Comparison of ENCODE assay signal across 18 cellular contexts in genomic region chr2:158988501-158988900, GRCh38. TPM values are rescaled to one million over a fixed set of nuclear protein-coding genes. Genes with fewer than 3 reads are reported as not detected.
DNase-seq lines count a peak whose midpoint lies in the region; ATAC-seq, FAIRE-seq and TF ChIP-seq lines count a peak whose summit lies in the region.
"Had no signal": no experiment of that assay in that cellular context is flagged by ENCODE, and none has a peak within 500 bp of the region (broad histone marks: within the 10 kb centered on the region; RNA-seq: fewer than 3 reads in every experiment).

No MANE protein-coding gene starts in this region.

- no peak overlapping the region for H3K9ac ChIP-seq in GM12878 (ENCODE audit: control insufficient read depth, insufficient read depth, low read length)

- H4K20me1 ChIP-seq in GM12878 (ENCODE audit: control insufficient read depth, insufficient read depth), result no peaks in the 10 kb centered on the region

- POLR2A ChIA-PET in MCF 10A (lab: Yijun Ruan, JAX), result interaction anchor here (0.7 to 4.2 kb wide), 4 partner anchors 19 to 103 kb away, joined by 3 to 43 read pairs (median 13); partner anchors contain the start of gene TANC1
- POLR2A ChIA-PET in GM12878 (lab: Charles Lee), result no interaction called here

- H3K4me2 ChIP-seq in GM12878 (ENCODE audit: control insufficient read depth, insufficient read depth), result no peak overlapping the region

- in situ Hi-C loops in GM12878 (cut with MboI), result no loop called here

- H3K79me2 ChIP-seq in GM12878 (ENCODE audit: control insufficient read depth, insufficient read depth, low read length), result no peaks in the 10 kb centered on the region

- H3K9me3 ChIP-seq in breast epithelium (no peaks in the 10 kb centered on the region), GM12878 (replicated peaks; ENCODE audit: control insufficient read depth, insufficient read depth, low read length) (no peaks in the 10 kb centered on the region), pancreas (no peaks in the 10 kb centered on the region)

- H3K27ac ChIP-seq in breast epithelium, result no peak overlapping the region
- H3K27ac ChIP-seq in GM12878 (ENCODE audit: control insufficient read depth, insufficient read depth), result no peak overlapping the region
- no peak overlapping the region for H3K27ac ChIP-seq in pancreas

- CTCF ChIA-PET in MCF 10A (lab: Yijun Ruan, JAX), result interaction anchor here (0.6 to 1.3 kb wide), 3 partner anchors 10 to 131 kb away, joined by 3 to 5 read pairs (median 4); no protein-coding TSS in a partner anchor
- CTCF ChIA-PET in GM12878 (lab: Yijun Ruan, JAX), result no interaction called here

- no peak for TF ChIP-seq EP300 in GM12878 (IDR thresholded peaks at IDR 0.05; ENCODE audit: borderline replicate concordance in 1 of 2, control insufficient read depth in 1 of 2, low read depth in 2 of 2, low read length in 2 of 2)

- no peak overlapping the region for H2AFZ ChIP-seq in GM12878 (ENCODE audit: control insufficient read depth, low read depth, low read length)

- WGBS in GM12878 (ENCODE audit: insufficient coverage, insufficient replicate concordance, low lambda C conversion rate, missing lambda C conversion rate), result 56% methylated on average over 5 of the region's 5 CpGs
- WGBS in pancreas, 2 donors, result 67 to 71% methylated on average over 5 of the region's 5 CpGs

- FAIRE-seq in GM12878 (lab: Jason Lieb, UNC), result no peak
- FAIRE-seq in pancreas (lab: Jason Lieb, UNC), result no peak

- TF ChIP-seq RAD21 in GM12878 (IDR thresholded peaks at IDR 0.05; ENCODE audit: insufficient read depth, low read depth, low read length), result no peak

- SMC1A ChIA-PET in GM12878 (lab: Charles Lee; ENCODE audit: uncharacterized antibody, unreplicated experiment), result interaction anchor here (1.1 kb wide), 1 partner anchor 9 kb away, joined by 3 read pairs; no protein-coding TSS in a partner anchor

- H3K27me3 ChIP-seq in breast epithelium (no peaks in the 10 kb centered on the region), GM12878 (replicated peaks in 1 of 2; ENCODE audit: control insufficient read depth in 2 of 2, insufficient read depth in 2 of 2, low read length in 1 of 2) (no peaks in the 10 kb centered on the region), pancreas (no peaks in the 10 kb centered on the region)

- H3K27me3 Mint-ChIP-seq in MCF 10A (ENCODE audit: insufficient read depth, unreplicated experiment) (no peaks in the 10 kb centered on the region), mesothelial cell of epicardium (ENCODE audit: low read depth) (no peaks in the 10 kb centered on the region)

- H3K27ac Mint-ChIP-seq in MCF 10A (ENCODE audit: low read depth, unreplicated experiment), result peak overlapping the region; percentile 10
- H3K27ac Mint-ChIP-seq in mesothelial cell of epicardium, result peak overlapping the region; percentile 47
- H3K27ac Mint-ChIP-seq: CD4-positive, alpha-beta memory T cell had no signal

- RAD21 ChIA-PET in GM12878 (lab: Charles Lee; ENCODE audit: unreplicated experiment), result no interaction called here

- peaks cover 47% of the 10 kb centered on the region for H3K4me1 Mint-ChIP-seq in MCF 10A (ENCODE audit: insufficient read depth, unreplicated experiment)
- peaks cover 53% of the 10 kb centered on the region for H3K4me1 Mint-ChIP-seq in mesothelial cell of epicardium
- H3K4me1 Mint-ChIP-seq: CD4-positive, alpha-beta memory T cell had no signal

- intact Hi-C loops in MCF 10A (cut with micrococcal nuclease), result no loop called here
- intact Hi-C loops in breast epithelium (cut with DNase I; ENCODE audit: low total_unique reads), result no loop called here
- intact Hi-C loops in GM12878 (cut with micrococcal nuclease; ENCODE audit: unreplicated experiment), result no loop called here
- intact Hi-C loops in pancreas (cut with DNase I), result no loop called here

- no peaks in the 10 kb centered on the region for H3K4me1 ChIP-seq in breast epithelium
- H3K4me1 ChIP-seq in GM12878 (ENCODE audit: control insufficient read depth, insufficient read depth, low read length), result no peaks in the 10 kb centered on the region; the same call in 1 of the 2 replicates
- H3K4me1 ChIP-seq in pancreas, result peaks cover 0 to 4% (median 0%) of the 10 kb centered on the region in 3 donors

- DNase-seq in MCF 10A (ENCODE audit: unreplicated experiment), result no peak
- DNase-seq in breast epithelium (ENCODE audit: low spot score in 2 of 2), result no peak
- DNase-seq in GM12878 (ENCODE audit: low read depth, low spot score), result no peak
- DNase-seq in mesothelial cell of epicardium (ENCODE audit: low spot score in 2 of 2, unreplicated experiment in 2 of 2), result no peak
- DNase-seq in pancreas, result no peak
- DNase-seq in NCI-H2081 treated with DMSO at 0.1 percent for 48 hours (lab: John Stamatoyannopoulos, UW), result no peak
- no peak for DNase-seq in OCI-M2 (lab: John Stamatoyannopoulos, UW; ENCODE audit: unreplicated experiment)
- DNase-seq: CD4-positive, alpha-beta memory T cell; KBM-7; MM.1S; NCI-H1105 treated with DMSO at 0.1 percent for 48 hours; NCI-H1694 treated with DMSO at 0.1 percent for 48 hours; NCI-H2171; NCI-H446 treated with DMSO at 0.1 percent for 48 hours; NCI-H82; SIG-M5 had no signal

- H3K4me3 ChIP-seq in breast epithelium, result no peak overlapping the region
- no peak overlapping the region for H3K4me3 ChIP-seq in GM12878
- no peak overlapping the region for H3K4me3 ChIP-seq in pancreas

- no peak overlapping the region for H3K4me3 Mint-ChIP-seq in MCF 10A (ENCODE audit: unreplicated experiment)
- H3K4me3 Mint-ChIP-seq in mesothelial cell of epicardium, result no peak overlapping the region
- H3K4me3 Mint-ChIP-seq: CD4-positive, alpha-beta memory T cell had no signal

- H3K36me3 Mint-ChIP-seq in MCF 10A (ENCODE audit: insufficient read depth, unreplicated experiment) (peaks cover 12% of the 10 kb centered on the region), mesothelial cell of epicardium (peaks cover 6% of the 10 kb centered on the region)
- H3K36me3 Mint-ChIP-seq: CD4-positive, alpha-beta memory T cell had no signal

- no peaks in the 10 kb centered on the region for H3K9me3 Mint-ChIP-seq in MCF 10A (ENCODE audit: unreplicated experiment)
- H3K9me3 Mint-ChIP-seq in mesothelial cell of epicardium, result no peaks in the 10 kb centered on the region

- 0 out of 3 replicates have a peak, but pooled peaks have one; percentile 11 for ATAC-seq in GM12878
- ATAC-seq in pancreas, result no peak
- no peak for ATAC-seq in HG03280 (IDR thresholded peaks at IDR 0.05; ENCODE audit: unreplicated experiment)
- ATAC-seq: HCT116 had no signal

- no peak for TF ChIP-seq POLR2A in breast epithelium (IDR thresholded peaks at IDR 0.05)
- TF ChIP-seq POLR2A in GM12878 (IDR thresholded peaks at IDR 0.05; ENCODE audit: low read depth, low read length), result no peak

- TF ChIP-seq CTCF in MCF 10A (IDR thresholded peaks at IDR 0.05; ENCODE audit: unreplicated experiment), result no peak
- no peak for TF ChIP-seq CTCF in breast epithelium (IDR thresholded peaks at IDR 0.05)
- TF ChIP-seq CTCF in GM12878 (IDR thresholded peaks at IDR 0.05 in 2 of 3, conservative IDR thresholded peaks at IDR 0.05 in 1 of 3; ENCODE audit: control insufficient read depth in 2 of 3, extremely low read depth in 1 of 3, insufficient read depth in 1 of 3, low read depth in 3 of 3, low read length in 3 of 3), result no peak
- no peak for TF ChIP-seq CTCF in mesothelial cell of epicardium (IDR thresholded peaks at IDR 0.05; ENCODE audit: unreplicated experiment)
- no peak for TF ChIP-seq CTCF in pancreas (IDR thresholded peaks at IDR 0.05)

- BruUV-seq in MCF 10A (replicated peaks; lab: Mats Ljungman, UMichigan) (no TSS peak), GM12878 (replicated peaks; lab: Mats Ljungman, UMichigan) (no TSS peak)

- no peaks in the 10 kb centered on the region for H3K36me3 ChIP-seq in breast epithelium
- H3K36me3 ChIP-seq in GM12878 (ENCODE audit: control insufficient read depth in 2 of 2, insufficient read depth in 2 of 2, low read length in 1 of 2), result no peaks in the 10 kb centered on the region
- no peaks in the 10 kb centered on the region for H3K36me3 ChIP-seq in pancreas

TF ChIP-seq in GM12878, 131 proteins besides CTCF, POLR2A, EP300 and RAD21:
- TF ChIP-seq ASH2L (IDR thresholded peaks at IDR 0.05; ENCODE audit: borderline replicate concordance, low read depth), result no peak

RNA-seq across cellular contexts. Expression of gene TANC1, which starts 20.1 kb away (rescaled TPM):
- total RNA-seq in MCF 10A (2022) (31.0 and 35.3 TPM in 2 replicates), breast epithelium (10 to 100 TPM; 18.9 to 62.3 (median 58.4) TPM), GM12878 (2014; rRNA removed) (0.16 and 0.34 TPM in 2 replicates), GM12878 (2014; rRNA removed; fragmentation: Illumina TruSeq; extraction: Trizol) (0.32 and 0.36 TPM in 2 replicates), GM12878 (2021) (0.48 and 0.59 TPM in 2 replicates), mesothelial cell of epicardium (132 to 138 TPM (median 134 TPM) in 3 replicates), pancreas (10 to 100 TPM in 4 of 6 donors, 1 to 10 TPM in 2; 9.0 to 17.6 (median 11.5) TPM)
- 39.6 and 41.7 TPM in 2 replicates for total RNA-seq in GM12878 (2013; cell fraction: nucleolus; rRNA removed)
- polyA plus RNA-seq in GM12878 (2011; ENCODE audit: low read depth), result 0.33 TPM
- polyA plus RNA-seq in GM12878 (2011; rRNA removed) (5.0 and 5.3 TPM in 2 replicates), GM12878 (2014; fragmentation: Illumina TruSeq; extraction: Trizol) (0.24 and 0.26 TPM in 2 replicates), GM12878 (2014; fragmentation: Nextera tagmentation; extraction: Ambion mirVana) (under 1 TPM; 0.05 to 0.07 TPM), GM12878 (2014; rRNA removed) (0.20 and 0.35 TPM in 2 replicates), GM12878 (2016; fragmentation: Nextera tagmentation; extraction: Ambion mirVana) (under 1 TPM; 0.16 to 0.52 TPM), pancreas (10 to 100 TPM in 1 of 2 donors, 1 to 10 TPM in 1; 10.0 to 10.2 TPM)
- polyA plus RNA-seq in GM12878 (2011; cell fraction: cytosol; rRNA removed), result 3.4 and 3.9 TPM in 2 replicates
- polyA plus RNA-seq in GM12878 (2011; cell fraction: nucleus; rRNA removed), result 9.7 and 11.3 TPM in 2 replicates
- polyA plus RNA-seq in GM12878 (2012), result 0.69 and 1.0 TPM in 2 replicates
- polyA minus RNA-seq in GM12878 (2011; rRNA and poly(A)+ RNA removed), result 11.8 and 14.9 TPM in 2 replicates
- polyA minus RNA-seq in GM12878 (2011; cell fraction: cytosol; rRNA and poly(A)+ RNA removed), result 3.2 and 5.1 TPM in 2 replicates
- 8.7 and 13.0 TPM in 2 replicates for polyA minus RNA-seq in GM12878 (2011; cell fraction: nucleus; rRNA and poly(A)+ RNA removed)
